In genomic region chr2:163182764-163183354, GRCh38 we compare ENCODE assay signal across 8 cellular contexts.
DNase-seq lines count a peak whose midpoint lies in the region; TF ChIP-seq lines count a peak whose summit lies in the region.

No MANE protein-coding gene starts in this region.

- H3K27ac ChIP-seq in esophagus muscularis mucosa (replicated peaks in 1 of 4) (no peak overlapping the region), tibial nerve (no peak overlapping the region)

- TF ChIP-seq CTCF in GM10266 (IDR thresholded peaks at IDR 0.05; ENCODE audit: control insufficient read depth, insufficient read depth, low read depth, missing control alignments) = peak; percentile 50
- TF ChIP-seq CTCF in HFF-Myc (IDR thresholded peaks at IDR 0.05; ENCODE audit: low read depth, low read length, missing control alignments) = peak; percentile 34
- peak; percentile 41 to 61 (median 52) for TF ChIP-seq CTCF in esophagus muscularis mucosa (IDR thresholded peaks at IDR 0.05)
- peak; percentile 38 to 61 (median 52) for TF ChIP-seq CTCF in tibial nerve (IDR thresholded peaks at IDR 0.05)

- no peak for TF ChIP-seq EP300 in esophagus muscularis mucosa (IDR thresholded peaks at IDR 0.05)
- TF ChIP-seq EP300 in tibial nerve (IDR thresholded peaks at IDR 0.05) = no peak

- H3K4me1 ChIP-seq in esophagus muscularis mucosa = no peaks in the 10 kb centered on the region
- H3K4me1 ChIP-seq in tibial nerve = no peaks in the 10 kb centered on the region

- H3K36me3 ChIP-seq in esophagus muscularis mucosa = no peaks in the 10 kb centered on the region
- H3K36me3 ChIP-seq in tibial nerve = no peaks in the 10 kb centered on the region

- TF ChIP-seq POLR2A in esophagus muscularis mucosa (IDR thresholded peaks at IDR 0.05; ENCODE audit: low read depth) (no peak), tibial nerve (IDR thresholded peaks at IDR 0.05) (no peak)

- intact Hi-C loops in esophagus muscularis mucosa (cut with DNase I) = no loop called here

- H3K9me3 ChIP-seq in esophagus muscularis mucosa = no peaks in the 10 kb centered on the region
- no peaks in the 10 kb centered on the region for H3K9me3 ChIP-seq in tibial nerve

- DNase-seq in GM10266 (ENCODE audit: extremely low spot score) (peak; percentile 11), HFF-Myc (ENCODE audit: extremely low read depth, low read depth) (no peak), NCI-H460 (ENCODE audit: extremely low read depth, low read depth) (peak; percentile 30), esophagus muscularis mucosa (ENCODE audit: extremely low spot score) (no peak), tibial nerve (ENCODE audit: low spot score in 2 of 2) (no peak), cerebellum (ENCODE audit: low spot score) (no peak)
- no peak for DNase-seq in stimulated activated CD4-positive, alpha-beta T cell treated with anti-CD3 and anti-CD28 coated beads, Interleukin-12 subunit alpha, Interleukin-12 subunit beta, amount 100 ng/mL, for 4 hours
- DNase-seq in stimulated activated CD4-positive, alpha-beta T cell treated with anti-CD3 and anti-CD28 coated beads, Interleukin-1b, Interleukin-23, amount 100 ng/mL, for 48 hours = no peak

- H3K27me3 ChIP-seq in esophagus muscularis mucosa = no peaks in the 10 kb centered on the region
- no peaks in the 10 kb centered on the region for H3K27me3 ChIP-seq in tibial nerve

- 48% methylated on average over 2 of the region's 2 CpGs for WGBS in esophagus muscularis mucosa
- WGBS in tibial nerve, 2 donors = 52% methylated on average over 2 of the region's 2 CpGs

- H3K4me3 ChIP-seq in HFF-Myc (replicated peaks; ENCODE audit: low read depth, low read length) (no peak overlapping the region), esophagus muscularis mucosa (no peak overlapping the region), tibial nerve (no peak overlapping the region)

Comparison
In these comparisons a context has a peak if more than half of its experiments do, and no peak if none do; other contexts are left out.
1. DNase-seq: peak in GM10266 (single experiment) and NCI-H460 (single experiment); none in HFF-Myc (single experiment), esophagus muscularis mucosa (single experiment), tibial nerve (0 of 2), cerebellum (single experiment), stimulated activated CD4-positive, alpha-beta T cell treated with anti-CD3 and anti-CD28 coated beads, Interleukin-12 subunit alpha, Interleukin-12 subunit beta, amount 100 ng/mL, for 4 hours (single experiment) and stimulated activated CD4-positive, alpha-beta T cell treated with anti-CD3 and anti-CD28 coated beads, Interleukin-1b, Interleukin-23, amount 100 ng/mL, for 48 hours (single experiment).
2. Peak in every context shown above with its lines, with median percentiles within 50 percentile points of each other: CTCF ChIP-seq.